Comparison of ENCODE assay signal across 13 cellular contexts in genomic region chr22:37195921-37196320, GRCh38. TPM values are rescaled to one million over a fixed set of nuclear protein-coding genes. Genes with fewer than 3 reads are reported as not detected.
DNase-seq lines count a peak whose midpoint lies in the region; ATAC-seq, FAIRE-seq and TF ChIP-seq lines count a peak whose summit lies in the region.
"Had no signal": no experiment of that assay in that cellular context is flagged by ENCODE, and none has a peak within 500 bp of the region (broad histone marks: within the 10 kb centered on the region; RNA-seq: fewer than 3 reads in every experiment).

No MANE protein-coding gene starts in this region.

- no peaks in the 10 kb centered on the region for H4K20me1 ChIP-seq in keratinocyte (ENCODE audit: control insufficient read depth, extremely low read depth, insufficient read depth, low read length)

- peak overlapping the region; percentile 20 for H3K4me3 Mint-ChIP-seq in activated T-helper 17 cell treated with anti-CD3 and anti-CD28 coated beads, Interleukin-2, amount 50 U/mL, for 72 hours

- H3K4me1 ChIP-seq in keratinocyte (ENCODE audit: control insufficient read depth, extremely low read depth, insufficient read depth, low read length) (peaks cover 37% of the 10 kb centered on the region), stomach (peaks cover 41 to 58% (median 45%) of the 10 kb centered on the region in 4 donors)

- H3K4me1 Mint-ChIP-seq in activated T-helper 17 cell treated with anti-CD3 and anti-CD28 coated beads, Interleukin-2, amount 50 U/mL, for 72 hours, result peaks cover 31% of the 10 kb centered on the region

- peak overlapping the region; percentile 17 for H3K27ac Mint-ChIP-seq in activated T-helper 17 cell treated with anti-CD3 and anti-CD28 coated beads, Interleukin-2, amount 50 U/mL, for 72 hours

- TF ChIP-seq EP300 in stomach (IDR thresholded peaks at IDR 0.05), result no peak

- no peaks in the 10 kb centered on the region for H3K36me3 Mint-ChIP-seq in activated T-helper 17 cell treated with anti-CD3 and anti-CD28 coated beads, Interleukin-2, amount 50 U/mL, for 72 hours (ENCODE audit: low read depth)

- no peaks in the 10 kb centered on the region for H3K79me2 ChIP-seq in keratinocyte (ENCODE audit: control insufficient read depth, insufficient read depth, low read length)

- H3K27me3 ChIP-seq in keratinocyte (ENCODE audit: control insufficient read depth, extremely low read depth, insufficient read depth, low read length) (no peaks in the 10 kb centered on the region), stomach (no peaks in the 10 kb centered on the region)

- H3K27ac ChIP-seq in keratinocyte (ENCODE audit: control insufficient read depth, insufficient read depth, low read length) (peak overlapping the region; percentile 70), stomach (peak overlapping the region in 4 of 5 donors; percentile 95 to 97 (median 97))
- H3K27ac ChIP-seq: 22Rv1, HL-60 had no signal

- H3K9me1 ChIP-seq in keratinocyte (ENCODE audit: control insufficient read depth, extremely low read depth, insufficient read depth, low read length), result no peaks in the 10 kb centered on the region

- no peak overlapping the region for H2AFZ ChIP-seq in keratinocyte (ENCODE audit: control insufficient read depth, low read length)

- WGBS in stomach, 5 donors, result 79 to 89% (median 83%) methylated on average over 4 of the region's 4 CpGs

- TF ChIP-seq POLR2A in stomach (IDR thresholded peaks at IDR 0.05), result no peak

- intact Hi-C loops in stomach (cut with DNase I; ENCODE audit: low total_unique reads), result no loop called here

- TF ChIP-seq CTCF in keratinocyte (optimal IDR thresholded peaks at IDR 0.05 in 1 of 3, IDR thresholded peaks at IDR 0.05 in 1 of 3, conservative IDR thresholded peaks at IDR 0.05 in 1 of 3; ENCODE audit: extremely low read depth in 1 of 3, insufficient read depth in 2 of 3, low read length in 3 of 3) (no peak), stomach (IDR thresholded peaks at IDR 0.05) (no peak)

- H3K27me3 Mint-ChIP-seq in activated T-helper 17 cell treated with anti-CD3 and anti-CD28 coated beads, Interleukin-2, amount 50 U/mL, for 72 hours, result no peaks in the 10 kb centered on the region

- H3K9me3 Mint-ChIP-seq in activated T-helper 17 cell treated with anti-CD3 and anti-CD28 coated beads, Interleukin-2, amount 50 U/mL, for 72 hours, result no peaks in the 10 kb centered on the region

- H3K4me2 ChIP-seq in keratinocyte (ENCODE audit: control insufficient read depth, extremely low read depth, insufficient read depth, low read depth, low read length), result peak overlapping the region; percentile 17

- no peak overlapping the region for H3K9ac ChIP-seq in keratinocyte (ENCODE audit: control insufficient read depth, extremely low read depth, insufficient read depth, low read length)

- H3K9me3 ChIP-seq in keratinocyte (ENCODE audit: control insufficient read depth, low read depth, low read length) (no peaks in the 10 kb centered on the region), stomach (no peaks in the 10 kb centered on the region)

- dilution Hi-C loops in keratinocyte (cut with MboI; ENCODE audit: extremely low pct_ligation_motif_present, low sequenced_read_pairs), result no loop called here

- peak; percentile 56 for FAIRE-seq in keratinocyte (lab: Jason Lieb, UNC)

- no peak overlapping the region for H3K4me3 ChIP-seq in keratinocyte (ENCODE audit: control insufficient read depth in 2 of 3, extremely low read depth in 1 of 3, insufficient read depth in 2 of 3, low read depth in 1 of 3, low read length in 3 of 3)
- no peak overlapping the region for H3K4me3 ChIP-seq in stomach

- DNase-seq in DMS 273 treated with DMSO at 0.1 percent for 48 hours (lab: John Stamatoyannopoulos, UW) (peak; percentile 9), DMS 273 (lab: John Stamatoyannopoulos, UW; ENCODE audit: unreplicated experiment) (no peak), keratinocyte (ENCODE audit: low read depth, low spot score) (no peak), stomach (no peak), SW 1271 (lab: John Stamatoyannopoulos, UW) (no peak), SK-N-DZ (ENCODE audit: low spot score) (no peak)
- DNase-seq: activated CD4-positive, alpha-beta T cell treated with anti-CD3 and anti-CD28 coated beads for 48 hours; NCI-H1694 treated with DMSO at 0.1 percent for 48 hours had no signal

- H3K36me3 ChIP-seq in keratinocyte (ENCODE audit: control insufficient read depth in 2 of 2, extremely low read depth in 1 of 2, insufficient read depth in 2 of 2, low read length in 2 of 2) (no peaks in the 10 kb centered on the region), stomach (no peaks in the 10 kb centered on the region)

- ATAC-seq in activated T-helper 17 cell treated with anti-CD3 and anti-CD28 coated beads, Interleukin-2, amount 50 U/mL, for 72 hours (replicated peaks), result no peak
- ATAC-seq in GM19467 (IDR thresholded peaks at IDR 0.05; ENCODE audit: unreplicated experiment), result no peak

RNA-seq across cellular contexts. Expression of gene C1QTNF6, which starts 7.9 kb away (rescaled TPM):
- 10 to 100 TPM in 1 of 2 donors, 1 to 10 TPM in 1; 5.0 to 16.3 TPM for total RNA-seq in activated T-helper 17 cell treated with anti-CD3 and anti-CD28 coated beads, Interleukin-2, amount 50 U/mL, for 72 hours
- polyA plus RNA-seq in keratinocyte (17.1 to 28.2 TPM (median 25.4 TPM) in 3 replicates), stomach (1 to 10 TPM; 2.3 to 4.5 (median 4.1) TPM)
- polyA plus RNA-seq in keratinocyte (2011; ENCODE audit: low read depth), result 5.9 TPM
- 16.4 and 20.3 TPM in 2 replicates for polyA plus RNA-seq in keratinocyte (2011; cell fraction: cytosol; rRNA removed)
- polyA plus RNA-seq in keratinocyte (2011; cell fraction: nucleus; rRNA removed), result 76.5 and 95.8 TPM in 2 replicates
- 13.1 and 26.3 TPM in 2 replicates for polyA plus RNA-seq in keratinocyte (2012; ENCODE audit: low replicate concordance)
- 12.5 to 42.9 TPM (median 15.4 TPM) in 3 replicates for polyA minus RNA-seq in keratinocyte
- 27.2 TPM for polyA minus RNA-seq in keratinocyte (2011; cell fraction: cytosol; rRNA and poly(A)+ RNA removed)
- 26.8 and 29.2 TPM in 2 replicates for polyA minus RNA-seq in keratinocyte (2011; cell fraction: nucleus; rRNA and poly(A)+ RNA removed)
- total RNA-seq in stomach, result 10 to 100 TPM in 1 of 5 donors, 1 to 10 TPM in 2, under 1 TPM in 1, not detected in 1; 0.45 to 10.4 (median 3.0) TPM
- 1.0 and 1.8 TPM in 2 replicates for polyA plus RNA-seq in SK-N-DZ (2014; cell fraction: cytosol; rRNA removed)
- polyA plus RNA-seq in SK-N-DZ (2014; cell fraction: nucleus; rRNA removed), result 2.6 and 4.0 TPM in 2 replicates

RNA-seq across cellular contexts. Expression of gene SSTR3, which starts 16.4 kb away (rescaled TPM):
- 10 to 100 TPM in 1 of 2 donors, 1 to 10 TPM in 1; 2.6 to 16.2 TPM for total RNA-seq in activated T-helper 17 cell treated with anti-CD3 and anti-CD28 coated beads, Interleukin-2, amount 50 U/mL, for 72 hours
- polyA plus RNA-seq in keratinocyte (not detected in 3 replicates), stomach (under 1 TPM in 2 of 3 donors, not detected in 1; 0.05 to 0.12 TPM)
- not detected for polyA plus RNA-seq in keratinocyte (2011; ENCODE audit: low read depth)
- not detected in 2 replicates for polyA plus RNA-seq in keratinocyte (2011; cell fraction: cytosol; rRNA removed)
- polyA plus RNA-seq in keratinocyte (2011; cell fraction: nucleus; rRNA removed), result not detected in 2 replicates
- polyA plus RNA-seq in keratinocyte (2012; ENCODE audit: low replicate concordance), result not detected in 2 replicates
- polyA minus RNA-seq in keratinocyte, result not detected in 3 replicates
- polyA minus RNA-seq in keratinocyte (2011; cell fraction: cytosol; rRNA and poly(A)+ RNA removed), result not detected
- polyA minus RNA-seq in keratinocyte (2011; cell fraction: nucleus; rRNA and poly(A)+ RNA removed), result not detected in 2 replicates
- total RNA-seq in stomach, result under 1 TPM in 1 of 5 donors, not detected in 4; 0.37 TPM
- 0.05 and 0.08 TPM in 2 replicates for polyA plus RNA-seq in SK-N-DZ (2014; cell fraction: cytosol; rRNA removed)
- 0.03 TPM in 1 of 2 replicates, not detected in the other for polyA plus RNA-seq in SK-N-DZ (2014; cell fraction: nucleus; rRNA removed)
- total RNA-seq: fibroblast of lung had no signal
- polyA plus RNA-seq: fibroblast of lung had no signal

RNA-seq across cellular contexts. Expression of gene IL2RB, which starts 46.2 kb away (rescaled TPM):
- 100 to 1,000 TPM; 425 to 498 TPM for total RNA-seq in activated T-helper 17 cell treated with anti-CD3 and anti-CD28 coated beads, Interleukin-2, amount 50 U/mL, for 72 hours
- polyA plus RNA-seq in keratinocyte, result 0.08 to 0.24 TPM (median 0.12 TPM) in 3 replicates
- polyA plus RNA-seq in keratinocyte (2011; ENCODE audit: low read depth), result not detected
- 0.07 and 0.22 TPM in 2 replicates for polyA plus RNA-seq in keratinocyte (2011; cell fraction: cytosol; rRNA removed)
- 0.79 and 0.83 TPM in 2 replicates for polyA plus RNA-seq in keratinocyte (2011; cell fraction: nucleus; rRNA removed)
- polyA plus RNA-seq in keratinocyte (2012; ENCODE audit: low replicate concordance), result 0.19 and 0.27 TPM in 2 replicates
- 0.07 to 0.48 TPM in 2 of 3 replicates, not detected in the other for polyA minus RNA-seq in keratinocyte
- polyA minus RNA-seq in keratinocyte (2011; cell fraction: cytosol; rRNA and poly(A)+ RNA removed), result not detected
- 0.70 TPM in 1 of 2 replicates, not detected in the other for polyA minus RNA-seq in keratinocyte (2011; cell fraction: nucleus; rRNA and poly(A)+ RNA removed)
- 1 to 10 TPM in 2 of 5 donors, under 1 TPM in 1, not detected in 2; 0.73 to 5.3 (median 5.2) TPM for total RNA-seq in stomach
- polyA plus RNA-seq in stomach, result 1 to 10 TPM in 1 of 3 donors, under 1 TPM in 2; 0.44 to 2.6 (median 0.58) TPM
- polyA plus RNA-seq in SK-N-DZ (2014; cell fraction: cytosol; rRNA removed), result 0.22 TPM in 1 of 2 replicates, not detected in the other
- polyA plus RNA-seq in SK-N-DZ (2014; cell fraction: nucleus; rRNA removed), result not detected in 2 replicates
- total RNA-seq: fibroblast of lung had no signal

RNA-seq across cellular contexts. Expression of gene RAC2, which starts 48.1 kb away (rescaled TPM):
- 1,000 to 10,000 TPM in 1 of 2 donors, 100 to 1,000 TPM in 1; 674 to 1,069 TPM for total RNA-seq in activated T-helper 17 cell treated with anti-CD3 and anti-CD28 coated beads, Interleukin-2, amount 50 U/mL, for 72 hours
- polyA plus RNA-seq in keratinocyte (71.9 to 128 TPM (median 78.6 TPM) in 3 replicates), stomach (10 to 100 TPM; 17.6 to 23.8 (median 22.8) TPM)
- polyA plus RNA-seq in keratinocyte (2011; ENCODE audit: low read depth), result 13.8 TPM
- 107 and 165 TPM in 2 replicates for polyA plus RNA-seq in keratinocyte (2011; cell fraction: cytosol; rRNA removed)
- 80.3 and 118 TPM in 2 replicates for polyA plus RNA-seq in keratinocyte (2011; cell fraction: nucleus; rRNA removed)
- polyA plus RNA-seq in keratinocyte (2012; ENCODE audit: low replicate concordance), result 55.6 and 168 TPM in 2 replicates
- 69.1 to 336 TPM (median 108 TPM) in 3 replicates for polyA minus RNA-seq in keratinocyte
- 111 TPM for polyA minus RNA-seq in keratinocyte (2011; cell fraction: cytosol; rRNA and poly(A)+ RNA removed)
- polyA minus RNA-seq in keratinocyte (2011; cell fraction: nucleus; rRNA and poly(A)+ RNA removed), result 35.8 and 45.0 TPM in 2 replicates
- 10 to 100 TPM in 3 of 5 donors, 1 to 10 TPM in 2; 1.8 to 50.4 (median 14.2) TPM for total RNA-seq in stomach
- polyA plus RNA-seq in SK-N-DZ (2014; cell fraction: cytosol; rRNA removed), result 0.44 and 0.71 TPM in 2 replicates
- not detected in 2 replicates for polyA plus RNA-seq in SK-N-DZ (2014; cell fraction: nucleus; rRNA removed)

Comparison
In these comparisons a context has a peak if more than half of its experiments do, and no peak if none do; other contexts are left out.
1. RNA of gene IL2RB, which starts 46.2 kb away (total RNA-seq): 425 to 498 TPM in activated T-helper 17 cell treated with anti-CD3 and anti-CD28 coated beads, Interleukin-2, amount 50 U/mL, for 72 hours; 0.73 to 5.3 TPM in stomach; every median in the first group is over 10 times any median in the second.